In the genomic region with DNA sequence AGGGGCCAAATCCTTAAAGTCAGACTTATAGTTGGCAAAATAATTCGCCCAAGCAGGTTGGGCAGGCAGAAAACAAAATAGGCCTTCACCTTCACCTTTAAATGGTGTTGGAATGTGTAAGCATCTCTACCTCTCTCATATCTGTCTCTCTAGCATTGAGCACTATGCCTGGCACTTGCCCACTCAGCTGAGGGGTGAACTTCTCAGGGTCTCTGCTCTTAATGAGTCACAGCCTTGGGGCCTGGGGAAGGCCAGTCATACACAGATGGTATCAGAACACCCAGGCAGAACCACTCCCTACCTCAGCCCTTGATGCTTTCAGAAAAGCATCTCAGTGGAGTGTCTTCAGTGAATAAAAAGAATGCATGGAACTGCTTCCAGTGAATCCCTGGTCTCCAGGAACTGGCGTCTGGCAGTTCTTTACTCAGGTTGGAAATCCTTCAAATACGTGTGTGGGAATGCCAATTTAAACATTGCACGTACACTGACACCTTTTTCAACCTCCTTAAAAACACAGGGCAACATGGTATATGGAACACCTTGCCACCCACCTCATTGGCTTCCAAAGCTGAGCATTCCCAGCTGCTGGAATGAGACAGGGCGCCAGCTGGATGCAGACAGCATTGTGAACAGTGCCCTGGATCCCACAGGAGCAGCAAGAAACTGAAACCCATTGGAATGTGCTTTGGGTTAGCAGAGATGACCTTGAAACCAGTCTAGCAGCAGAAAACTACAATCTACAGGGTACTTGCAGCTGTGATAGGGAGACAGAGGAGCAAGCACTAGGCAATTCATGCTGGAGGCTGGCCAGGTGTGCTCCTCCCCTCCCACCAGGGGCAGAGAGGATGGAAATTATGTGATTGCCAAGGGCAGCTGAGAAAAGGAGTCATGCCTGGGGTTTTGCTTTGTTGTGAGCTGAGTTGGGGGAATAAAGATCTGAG, we compare ENCODE assay signal across 1 cellular context.
A peak's percentile ranks its signal among the peaks of the same experiment; 100 is the strongest.
TF ChIP-seq lines count a peak whose summit lies in the region.

No MANE protein-coding gene starts in this region.

TF ChIP-seq in K562, 482 proteins besides CTCF, POLR2A, EP300 and RAD21 (continued from another document):
- TF ChIP-seq FOSL1 (tag; conservative IDR thresholded peaks at IDR 0.05) (peak; percentile 28; the same call in 1 of the 2 replicates), POLR2B (IDR thresholded peaks at IDR 0.05; ENCODE audit: low read depth, partially characterized antibody) (peak; percentile 37), XRCC5 (IDR thresholded peaks at IDR 0.05; ENCODE audit: low read depth, low read length) (no peak), NUFIP1 (IDR thresholded peaks at IDR 0.05; ENCODE audit: partially characterized antibody) (no peak), JUND (IDR thresholded peaks at IDR 0.05; ENCODE audit: borderline replicate concordance, low read depth, low read length) (0 out of 2 replicates have a peak, but pooled peaks have one; percentile 8), JUND (tag; IDR thresholded peaks at IDR 0.05; ENCODE audit: borderline replicate concordance, low read depth, low read length) (no peak), CBFB (CRISPR knock-in tag; IDR thresholded peaks at IDR 0.05) (no peak), HMG20A (CRISPR knock-in tag; conservative IDR thresholded peaks at IDR 0.05) (no peak), ZBTB33 (CRISPR knock-in tag; IDR thresholded peaks at IDR 0.05) (no peak), PTRF (tag; IDR thresholded peaks at IDR 0.05) (no peak), E2F4 (CRISPR knock-in tag; IDR thresholded peaks at IDR 0.05; ENCODE audit: low read depth) (no peak), TAF15 (IDR thresholded peaks at IDR 0.05; ENCODE audit: low read depth, low read length) (no peak), MEF2D (tag; conservative IDR thresholded peaks at IDR 0.05; ENCODE audit: low read depth) (no peak), NFE2L1 (tag; IDR thresholded peaks at IDR 0.05; ENCODE audit: borderline replicate concordance, low read depth) (no peak), ZNF324 (CRISPR knock-in tag; IDR thresholded peaks at IDR 0.05) (no peak), BCOR (IDR thresholded peaks at IDR 0.05) (no peak), TAF7 (tag; IDR thresholded peaks at IDR 0.05) (no peak), SFPQ (IDR thresholded peaks at IDR 0.05; ENCODE audit: low read depth, low read length) (no peak), AFF4 (CRISPR knock-in tag; IDR thresholded peaks at IDR 0.05) (no peak), ZSCAN32 (CRISPR knock-in tag; IDR thresholded peaks at IDR 0.05) (no peak), ZNF23 (CRISPR knock-in tag; IDR thresholded peaks at IDR 0.05) (no peak), FOS (IDR thresholded peaks at IDR 0.05; ENCODE audit: extremely low read depth, insufficient read length) (no peak), POLR2AphosphoS2 (IDR thresholded peaks at IDR 0.05; ENCODE audit: low read length) (peak; percentile 52; the same call in 1 of the 2 replicates), RBM22 (IDR thresholded peaks at IDR 0.05; ENCODE audit: low read depth, low read length, poor library complexity, severe bottlenecking) (no peak)
- TF ChIP-seq, protein P1, sequence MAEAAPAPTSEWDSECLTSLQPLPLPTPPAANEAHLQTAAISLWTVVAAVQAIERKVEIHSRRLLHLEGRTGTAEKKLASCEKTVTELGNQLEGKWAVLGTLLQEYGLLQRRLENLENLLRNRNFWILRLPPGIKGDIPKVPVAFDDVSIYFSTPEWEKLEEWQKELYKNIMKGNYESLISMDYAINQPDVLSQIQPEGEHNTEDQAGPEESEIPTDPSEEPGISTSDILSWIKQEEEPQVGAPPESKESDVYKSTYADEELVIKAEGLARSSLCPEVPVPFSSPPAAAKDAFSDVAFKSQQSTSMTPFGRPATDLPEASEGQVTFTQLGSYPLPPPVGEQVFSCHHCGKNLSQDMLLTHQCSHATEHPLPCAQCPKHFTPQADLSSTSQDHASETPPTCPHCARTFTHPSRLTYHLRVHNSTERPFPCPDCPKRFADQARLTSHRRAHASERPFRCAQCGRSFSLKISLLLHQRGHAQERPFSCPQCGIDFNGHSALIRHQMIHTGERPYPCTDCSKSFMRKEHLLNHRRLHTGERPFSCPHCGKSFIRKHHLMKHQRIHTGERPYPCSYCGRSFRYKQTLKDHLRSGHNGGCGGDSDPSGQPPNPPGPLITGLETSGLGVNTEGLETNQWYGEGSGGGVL (CRISPR knock-in tag; IDR thresholded peaks at IDR 0.05): no peak
- TF ChIP-seq, protein P2, sequence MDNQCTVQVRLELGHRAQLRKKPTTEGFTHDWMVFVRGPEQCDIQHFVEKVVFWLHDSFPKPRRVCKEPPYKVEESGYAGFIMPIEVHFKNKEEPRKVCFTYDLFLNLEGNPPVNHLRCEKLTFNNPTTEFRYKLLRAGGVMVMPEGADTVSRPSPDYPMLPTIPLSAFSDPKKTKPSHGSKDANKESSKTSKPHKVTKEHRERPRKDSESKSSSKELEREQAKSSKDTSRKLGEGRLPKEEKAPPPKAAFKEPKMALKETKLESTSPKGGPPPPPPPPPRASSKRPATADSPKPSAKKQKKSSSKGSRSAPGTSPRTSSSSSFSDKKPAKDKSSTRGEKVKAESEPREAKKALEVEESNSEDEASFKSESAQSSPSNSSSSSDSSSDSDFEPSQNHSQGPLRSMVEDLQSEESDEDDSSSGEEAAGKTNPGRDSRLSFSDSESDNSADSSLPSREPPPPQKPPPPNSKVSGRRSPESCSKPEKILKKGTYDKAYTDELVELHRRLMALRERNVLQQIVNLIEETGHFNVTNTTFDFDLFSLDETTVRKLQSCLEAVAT (IDR thresholded peaks at IDR 0.05): no peak
